In genomic region chr1:72394457-72394856, GRCh38 we compare ENCODE assay signal across 14 cellular contexts.
DNase-seq lines count a peak whose midpoint lies in the region; ATAC-seq and TF ChIP-seq lines count a peak whose summit lies in the region.
"Had no signal": no experiment of that assay in that cellular context is flagged by ENCODE, and none has a peak within 500 bp of the region (broad histone marks: within the 10 kb centered on the region; RNA-seq: fewer than 3 reads in every experiment).

No MANE protein-coding gene starts in this region.

- H3K27ac ChIP-seq in DND-41 (ENCODE audit: low read length) (peak overlapping the region; percentile 62), OCI-LY3 (ENCODE audit: low read length) (no peak overlapping the region)
- H3K27ac ChIP-seq: BLaER1 treated with 17β-estradiol and CSF1 and Interleukin-3, amounts not matched to agents 10 nM and 100 nM had no signal

- H3K9me3 ChIP-seq in DND-41 (ENCODE audit: insufficient read depth, low read length, severe bottlenecking) (no peaks in the 10 kb centered on the region), OCI-LY3 (ENCODE audit: insufficient read depth, low read length) (no peaks in the 10 kb centered on the region)
- H3K9me3 ChIP-seq: BLaER1 treated with 17β-estradiol and CSF1 and Interleukin-3, amounts not matched to agents 10 nM and 100 nM; HAP-1 had no signal

- H3K9ac ChIP-seq in DND-41 (ENCODE audit: low read depth, low read length) (peak overlapping the region; percentile 11; the same call in 1 of the 2 replicates), OCI-LY3 (ENCODE audit: low read length) (no peak overlapping the region)
- H3K9ac ChIP-seq: BLaER1 treated with 17β-estradiol and CSF1 and Interleukin-3, amounts not matched to agents 10 nM and 100 nM had no signal

- H4K20me1 ChIP-seq in DND-41 (ENCODE audit: insufficient read depth, low read length) (no peaks in the 10 kb centered on the region), OCI-LY3 (ENCODE audit: insufficient read depth, low read length) (no peaks in the 10 kb centered on the region)
- H4K20me1 ChIP-seq: BLaER1 treated with 17β-estradiol and CSF1 and Interleukin-3, amounts not matched to agents 10 nM and 100 nM had no signal

- H3K4me3 ChIP-seq in DND-41 (ENCODE audit: low read depth in 1 of 2, low read length in 2 of 2) (no peak overlapping the region), OCI-LY3 (ENCODE audit: low read length) (no peak overlapping the region)
- H3K4me3 ChIP-seq: BLaER1 treated with 17β-estradiol and CSF1 and Interleukin-3, amounts not matched to agents 10 nM and 100 nM; GM12878; HAP-1 had no signal

- H3K4me2 ChIP-seq in DND-41 (ENCODE audit: insufficient read depth, low read length) = peak overlapping the region; percentile 48; the same call in 1 of the 2 replicates
- H3K4me2 ChIP-seq in OCI-LY3 (ENCODE audit: low read length) = peak overlapping the region; percentile 37; the same call in 1 of the 2 replicates
- H3K4me2 ChIP-seq: BLaER1 treated with 17β-estradiol and CSF1 and Interleukin-3, amounts not matched to agents 10 nM and 100 nM had no signal

- H2AFZ ChIP-seq in DND-41 (ENCODE audit: low read depth, low read length) = peak overlapping the region; percentile 65
- peak overlapping the region; percentile 52; the same call in 1 of the 2 replicates for H2AFZ ChIP-seq in OCI-LY3 (ENCODE audit: low read depth, low read length)

- H3K4me1 ChIP-seq in DND-41 (ENCODE audit: insufficient read depth, low read length) = peaks cover 16% of the 10 kb centered on the region
- H3K4me1 ChIP-seq in OCI-LY3 (ENCODE audit: low read length) = peaks cover 6% of the 10 kb centered on the region; the same call in 1 of the 2 replicates
- H3K4me1 ChIP-seq: BLaER1 treated with 17β-estradiol and CSF1 and Interleukin-3, amounts not matched to agents 10 nM and 100 nM; HAP-1 had no signal

- no peaks in the 10 kb centered on the region for H3K36me3 ChIP-seq in DND-41 (ENCODE audit: insufficient read depth, low read length)
- no peaks in the 10 kb centered on the region for H3K36me3 ChIP-seq in OCI-LY3 (replicated peaks; ENCODE audit: low read depth, low read length)
- H3K36me3 ChIP-seq: BLaER1 treated with 17β-estradiol and CSF1 and Interleukin-3, amounts not matched to agents 10 nM and 100 nM; HAP-1 had no signal

- no peak for TF ChIP-seq CTCF in DND-41 (IDR thresholded peaks at IDR 0.05; ENCODE audit: borderline replicate concordance, extremely low read depth, low read length, poor library complexity, severe bottlenecking)
- no peak for TF ChIP-seq CTCF in OCI-LY3 (IDR thresholded peaks at IDR 0.05; ENCODE audit: low read depth, low read length)

- peak; percentile 16 for DNase-seq in DMS79 treated with DMSO at 0.1 percent for 48 hours (lab: John Stamatoyannopoulos, UW)
- no peak for DNase-seq in DMS79 (lab: John Stamatoyannopoulos, UW)
- DNase-seq in DND-41 = peak; percentile 20
- DNase-seq in HUDEP-2 (lab: John Stamatoyannopoulos, UW; ENCODE audit: unreplicated experiment in 76 of 76) = no peak
- DNase-seq in mucosa of gallbladder (ENCODE audit: low spot score) = no peak
- no peak for DNase-seq in superior temporal gyrus (ENCODE audit: extremely low spot score)
- DNase-seq: 8988T; Calu3; CD8-positive, alpha-beta T cell; EL had no signal

- no peaks in the 10 kb centered on the region for H3K27me3 ChIP-seq in DND-41 (ENCODE audit: insufficient read depth, low read length, poor library complexity)
- H3K27me3 ChIP-seq in OCI-LY3 (ENCODE audit: low read depth, low read length) = no peaks in the 10 kb centered on the region
- H3K27me3 ChIP-seq: BLaER1 treated with 17β-estradiol and CSF1 and Interleukin-3, amounts not matched to agents 10 nM and 100 nM had no signal

- ATAC-seq in DND-41 (ENCODE audit: insufficient read depth, low read depth) = peak; percentile 88
- ATAC-seq: CD8-positive, alpha-beta T cell; GM12878 had no signal

- H3K79me2 ChIP-seq in DND-41 (ENCODE audit: insufficient read depth, low read length) (no peaks in the 10 kb centered on the region), OCI-LY3 (ENCODE audit: low read length) (no peaks in the 10 kb centered on the region)

Comparison
In these comparisons a context has a peak if more than half of its experiments do, and no peak if none do; other contexts are left out.
1. DNase-seq: peak in DMS79 treated with DMSO at 0.1 percent for 48 hours (single experiment) and DND-41 (single experiment); none in DMS79 (single experiment), HUDEP-2 (0 of 76), mucosa of gallbladder (single experiment) and superior temporal gyrus (single experiment).